8 cellular contexts compared by ENCODE assay signal in the genomic region with DNA sequence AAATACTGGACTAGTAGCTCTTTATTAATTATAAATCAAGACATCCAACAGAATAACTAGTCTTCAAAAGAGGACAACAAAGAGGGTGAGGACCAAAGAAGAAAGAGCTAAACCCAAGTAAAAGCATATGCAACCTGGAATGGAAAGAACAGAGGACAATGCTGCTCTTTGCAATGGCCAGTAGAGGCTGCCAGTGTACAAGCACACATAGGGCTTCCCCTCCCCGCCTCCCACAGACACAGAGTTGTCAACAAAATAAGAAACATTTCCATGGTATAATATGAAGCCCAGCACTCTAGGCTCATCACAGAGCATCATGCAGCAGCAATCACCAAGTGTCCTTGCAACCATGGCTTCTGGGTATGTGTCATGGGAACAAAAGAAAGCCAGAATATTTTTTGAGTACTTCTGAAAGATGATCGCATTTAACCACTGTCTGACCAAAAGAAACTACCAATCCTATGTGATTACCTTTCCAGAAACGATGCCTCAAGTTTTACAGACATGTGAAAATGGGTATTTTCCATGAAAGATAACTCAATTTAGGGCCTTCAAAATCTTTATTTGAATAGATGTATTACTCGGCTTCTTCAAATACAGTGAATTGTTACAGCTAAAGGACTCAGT. TPM values are rescaled to one million over a fixed set of nuclear protein-coding genes. Genes with fewer than 3 reads are reported as not detected.
DNase-seq lines count a peak whose midpoint lies in the region; ATAC-seq and TF ChIP-seq lines count a peak whose summit lies in the region.

No MANE protein-coding gene starts in this region.

- WGBS in ovary, 3 donors: 53 to 61% (median 56%) methylated on average over 4 of the region's 4 CpGs

- no peaks in the 10 kb centered on the region for H3F3A ChIP-seq in OCI-LY1 (ENCODE audit: insufficient read depth, low read length)

- TF ChIP-seq POLR2A in ovary (IDR thresholded peaks at IDR 0.05): no peak

- no peak overlapping the region for H2AFZ ChIP-seq in OCI-LY1 (ENCODE audit: low read length)

- TF ChIP-seq EP300 in ovary (IDR thresholded peaks at IDR 0.05): no peak

- H3K36me3 Mint-ChIP-seq in activated T-helper 17 cell treated with anti-CD3 and anti-CD28 coated beads, Interleukin-2, amount 50 U/mL, for 72 hours (ENCODE audit: low read depth): no peaks in the 10 kb centered on the region

- TF ChIP-seq CTCF in OCI-LY1 (IDR thresholded peaks at IDR 0.05; ENCODE audit: low read length): peak; percentile 100
- peak; percentile 100 for TF ChIP-seq CTCF in foreskin fibroblast (IDR thresholded peaks at IDR 0.05; ENCODE audit: low read depth, low read length)
- TF ChIP-seq CTCF in ovary (IDR thresholded peaks at IDR 0.05): peak in 1 of 3 donors; percentile 21

- H3K36me3 ChIP-seq in HUES48 (ENCODE audit: control insufficient read depth, insufficient read depth, low read length): no peaks in the 10 kb centered on the region
- H3K36me3 ChIP-seq in OCI-LY1 (ENCODE audit: insufficient read depth, low read length): no peaks in the 10 kb centered on the region
- no peaks in the 10 kb centered on the region for H3K36me3 ChIP-seq in ovary

- no peaks in the 10 kb centered on the region for H3K27me3 Mint-ChIP-seq in activated T-helper 17 cell treated with anti-CD3 and anti-CD28 coated beads, Interleukin-2, amount 50 U/mL, for 72 hours

- H3K9me3 ChIP-seq in HUES48 (ENCODE audit: control insufficient read depth, insufficient read depth, low read length) (no peaks in the 10 kb centered on the region), OCI-LY1 (ENCODE audit: low read length) (0 out of 2 replicates have a peak, but pooled peaks cover 3% of the 10 kb centered on the region), ovary (no peaks in the 10 kb centered on the region)

- H3K4me3 Mint-ChIP-seq in activated T-helper 17 cell treated with anti-CD3 and anti-CD28 coated beads, Interleukin-2, amount 50 U/mL, for 72 hours: no peak overlapping the region

- peak; percentile 66 for DNase-seq in Daoy (ENCODE audit: low read depth)
- peak; percentile 44 to 79 for DNase-seq in foreskin fibroblast
- peak; percentile 22 to 51 (median 36) for DNase-seq in ovary
- DNase-seq in ureter (ENCODE audit: low spot score): peak; percentile 62

- H3K9me3 Mint-ChIP-seq in activated T-helper 17 cell treated with anti-CD3 and anti-CD28 coated beads, Interleukin-2, amount 50 U/mL, for 72 hours: no peaks in the 10 kb centered on the region

- intact Hi-C loops in ovary (cut with DNase I): no loop called here

- no peaks in the 10 kb centered on the region for H4K20me1 ChIP-seq in OCI-LY1 (ENCODE audit: insufficient read depth, low read length)

- no peak overlapping the region for H3K9ac ChIP-seq in HUES48 (ENCODE audit: low read depth, low read length)
- H3K9ac ChIP-seq in OCI-LY1 (ENCODE audit: low read length): peak overlapping the region; percentile 27; the same call in 1 of the 2 replicates

- no peaks in the 10 kb centered on the region for H3K27me3 ChIP-seq in HUES48 (ENCODE audit: control insufficient read depth, insufficient read depth, low read length)
- no peaks in the 10 kb centered on the region for H3K27me3 ChIP-seq in OCI-LY1 (ENCODE audit: insufficient read depth, low read length)
- no peaks in the 10 kb centered on the region for H3K27me3 ChIP-seq in ovary

- H3K9me2 ChIP-seq in OCI-LY1 (ENCODE audit: low read depth, low read length): no peaks in the 10 kb centered on the region

- H3K4me3 ChIP-seq in HUES48 (ENCODE audit: low read depth, low read length): no peak overlapping the region
- H3K4me3 ChIP-seq in OCI-LY1 (ENCODE audit: low read depth, low read length, poor library complexity, severe bottlenecking): peak overlapping the region; percentile 28
- H3K4me3 ChIP-seq in foreskin fibroblast (ENCODE audit: low read depth in 1 of 2, low read length in 2 of 2): no peak overlapping the region
- H3K4me3 ChIP-seq in ovary: no peak overlapping the region

- peak; percentile 99 for ATAC-seq in GM21576 (IDR thresholded peaks at IDR 0.05; ENCODE audit: unreplicated experiment)
- peak; percentile 93 for ATAC-seq in activated T-helper 17 cell treated with anti-CD3 and anti-CD28 coated beads, Interleukin-2, amount 50 U/mL, for 72 hours (replicated peaks)

- H3K79me2 ChIP-seq in OCI-LY1 (ENCODE audit: insufficient read depth, low read length): peaks cover 8% of the 10 kb centered on the region; the same call in 1 of the 2 replicates

- peak overlapping the region; percentile 34 for H3K27ac ChIP-seq in HUES48 (ENCODE audit: low read depth, low read length)
- H3K27ac ChIP-seq in OCI-LY1 (ENCODE audit: low read depth, low read length, poor library complexity, severe bottlenecking): peak overlapping the region; percentile 61
- H3K27ac ChIP-seq in ovary: no peak overlapping the region

- no peaks in the 10 kb centered on the region for H3K4me1 Mint-ChIP-seq in activated T-helper 17 cell treated with anti-CD3 and anti-CD28 coated beads, Interleukin-2, amount 50 U/mL, for 72 hours

- no peak overlapping the region for H3K27ac Mint-ChIP-seq in activated T-helper 17 cell treated with anti-CD3 and anti-CD28 coated beads, Interleukin-2, amount 50 U/mL, for 72 hours

- peak overlapping the region; percentile 62; the same call in 1 of the 2 replicates for H3K4me2 ChIP-seq in OCI-LY1 (ENCODE audit: low read length)

- H3K4me1 ChIP-seq in HUES48 (ENCODE audit: control insufficient read depth, insufficient read depth, low read length) (peaks cover 18% of the 10 kb centered on the region), OCI-LY1 (ENCODE audit: insufficient read depth, low read length, severe bottlenecking) (peaks cover 30% of the 10 kb centered on the region), ovary (ENCODE audit: insufficient read depth) (peaks cover 4% of the 10 kb centered on the region)

RNA-seq across cellular contexts. Expression of gene RFX3, which starts 58.1 kb away (rescaled TPM):
- 0.36 and 0.74 TPM in 2 replicates for total RNA-seq in Daoy (2014; rRNA removed; shearing (Covaris generic))
- total RNA-seq in activated T-helper 17 cell treated with anti-CD3 and anti-CD28 coated beads, Interleukin-2, amount 50 U/mL, for 72 hours: 10 to 100 TPM in 1 of 2 donors, 1 to 10 TPM in 1; 8.7 to 19.8 TPM
- total RNA-seq in ovary: 10 to 100 TPM in 6 of 7 donors, 1 to 10 TPM in 1; 8.8 to 22.7 (median 15.9) TPM
- polyA plus RNA-seq in ovary: 1 to 10 TPM; 2.6 to 3.4 TPM
- 19.2 TPM for total RNA-seq in ureter

Comparison
In these comparisons a context has a peak if more than half of its experiments do, and no peak if none do; other contexts are left out.
1. H3K27ac ChIP-seq: peak in HUES48 (single experiment) and OCI-LY1 (single experiment); none in ovary (0 of 2).
2. Peak in every context shown above with its lines, with median percentiles within 50 percentile points of each other: DNase-seq.